Comparison of ENCODE assay signal across 13 cellular contexts in the genomic region with DNA sequence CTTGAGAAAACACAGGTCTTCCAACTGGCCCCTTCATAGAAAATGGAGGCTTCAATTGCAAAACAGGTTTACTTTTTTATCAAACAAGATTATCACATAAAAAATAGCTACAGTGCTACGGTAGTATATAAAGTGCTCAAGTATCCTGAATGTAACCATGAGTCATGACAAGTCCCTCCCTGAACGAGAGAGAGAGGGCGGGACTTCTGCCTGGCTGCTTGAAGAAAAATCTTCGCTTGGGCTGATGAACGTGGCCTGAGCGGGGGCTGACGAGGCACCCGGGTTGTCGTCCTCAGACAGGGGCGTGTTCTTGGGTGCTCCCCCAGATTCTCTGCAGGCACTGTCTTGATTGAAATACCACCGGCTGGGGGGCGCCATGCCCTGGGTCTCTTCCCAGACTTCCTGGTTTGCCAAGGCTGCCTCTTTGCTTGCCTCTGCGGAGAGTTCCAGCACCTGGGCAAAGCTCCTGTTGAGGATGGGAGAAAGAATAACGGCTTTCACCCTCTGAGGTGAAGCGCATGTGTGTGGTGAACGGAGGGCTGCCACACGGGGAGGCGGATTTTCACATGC. TPM values are rescaled to one million over a fixed set of nuclear protein-coding genes. Genes with fewer than 3 reads are reported as not detected.
DNase-seq lines count a peak whose midpoint lies in the region; FAIRE-seq and TF ChIP-seq lines count a peak whose summit lies in the region.
"Had no signal": no experiment of that assay in that cellular context is flagged by ENCODE, and none has a peak within 500 bp of the region (broad histone marks: within the 10 kb centered on the region; RNA-seq: fewer than 3 reads in every experiment).

No MANE protein-coding gene starts in this region.

- H3K27me3 ChIP-seq in brain microvascular endothelial cell (replicated peaks) (no peaks in the 10 kb centered on the region), uterus (no peaks in the 10 kb centered on the region)
- H3K27me3 ChIP-seq: adrenal gland, thyroid gland had no signal

- FAIRE-seq in GM12892 (lab: Jason Lieb, UNC): no peak

- TF ChIP-seq CTCF in brain microvascular endothelial cell (IDR thresholded peaks at IDR 0.05; ENCODE audit: low read depth, low read length, missing control alignments): no peak
- no peak for TF ChIP-seq CTCF in uterus (IDR thresholded peaks at IDR 0.05)

- H3K27ac ChIP-seq in brain microvascular endothelial cell (no peak overlapping the region), uterus (peak overlapping the region; percentile 29 to 69)
- H3K27ac ChIP-seq: 22Rv1, adrenal gland, WERI-Rb-1 had no signal

- peaks cover 3% of the 10 kb centered on the region for H3K36me3 ChIP-seq in brain microvascular endothelial cell (replicated peaks)
- H3K36me3 ChIP-seq in uterus: no peaks in the 10 kb centered on the region

- H3K4me1 ChIP-seq in uterus: no peaks in the 10 kb centered on the region
- H3K4me1 ChIP-seq: adrenal gland, thyroid gland had no signal

- TF ChIP-seq POLR2A in uterus (IDR thresholded peaks at IDR 0.05) (no peak), GM12892 (IDR thresholded peaks at IDR 0.05; ENCODE audit: low read depth, low read length) (no peak)

- no peaks in the 10 kb centered on the region for H3K9me3 ChIP-seq in uterus
- H3K9me3 ChIP-seq: adrenal gland, thyroid gland had no signal

- DNase-seq in DMS53 (lab: John Stamatoyannopoulos, UW) (peak; percentile 15), DMS53 treated with DMSO at 0.1 percent for 48 hours (lab: John Stamatoyannopoulos, UW; ENCODE audit: unreplicated experiment) (no peak), brain microvascular endothelial cell (peak; percentile 52), kidney tubule cell (ENCODE audit: low spot score) (peak; percentile 20), uterus (peak; percentile 38 to 51), ecto neural progenitor cell (ENCODE audit: low spot score) (no peak), GM12892 (ENCODE audit: insufficient read length) (no peak)
- no peak for DNase-seq in activated naive CD4-positive, alpha-beta T cell treated with anti-CD3 and anti-CD28 coated beads, Interleukin-2, amount 50 U/mL, for 16 hours
- DNase-seq: NCI-H2081 treated with DMSO at 0.1 percent for 48 hours, thyroid gland, WERI-Rb-1 had no signal

- H3K4me3 ChIP-seq in brain microvascular endothelial cell (ENCODE audit: low read depth, low read length) (no peak overlapping the region), uterus (no peak overlapping the region)
- H3K4me3 ChIP-seq: adrenal gland, thyroid gland had no signal

- intact Hi-C loops in uterus (cut with DNase I; ENCODE audit: low total_unique reads): loop anchor here (10.0 kb wide), 1 partner anchor 275 kb away; no protein-coding TSS in a partner anchor

- in situ Hi-C loops in brain microvascular endothelial cell (cut with HindIII; ENCODE audit: low pct_ligation_motif_present, low sequenced_read_pairs): no loop called here

RNA-seq across cellular contexts. Expression of gene CPAMD8, which starts 23.2 kb away (rescaled TPM):
- total RNA-seq in uterus: 10 to 100 TPM in 3 of 4 donors, 1 to 10 TPM in 1; 2.8 to 18.3 (median 15.7) TPM
- 0.49 TPM for polyA plus RNA-seq in GM12892 (2012; ENCODE audit: missing spikeins)

RNA-seq across cellular contexts. Expression of gene HAUS8, which starts 25.5 kb away (rescaled TPM):
- total RNA-seq in uterus: 10 to 100 TPM in 2 of 4 donors, 1 to 10 TPM in 2; 2.6 to 11.5 (median 6.9) TPM
- 16.3 TPM for polyA plus RNA-seq in GM12892 (2012; ENCODE audit: missing spikeins)

RNA-seq across cellular contexts. Expression of gene MYO9B, which starts 25.8 kb away (rescaled TPM):
- 100 to 1,000 TPM in 1 of 4 donors, 10 to 100 TPM in 3; 17.6 to 117 (median 54.1) TPM for total RNA-seq in uterus
- polyA plus RNA-seq in GM12892 (2012; ENCODE audit: missing spikeins): 126 TPM

Comparison
In these comparisons a context has a peak if more than half of its experiments do, and no peak if none do; other contexts are left out.
1. DNase-seq: peak in DMS53 (single experiment), brain microvascular endothelial cell (single experiment), kidney tubule cell (single experiment) and uterus (2 of 2); none in DMS53 treated with DMSO at 0.1 percent for 48 hours (single experiment), ecto neural progenitor cell (single experiment), activated naive CD4-positive, alpha-beta T cell treated with anti-CD3 and anti-CD28 coated beads, Interleukin-2, amount 50 U/mL, for 16 hours (single experiment) and GM12892 (single experiment).